ENCODE assay signal across 12 cellular contexts in genomic region chr11:41309716-41310115, GRCh38.
DNase-seq lines count a peak whose midpoint lies in the region; ATAC-seq and TF ChIP-seq lines count a peak whose summit lies in the region.
"Had no signal": no experiment of that assay in that cellular context is flagged by ENCODE, and none has a peak within 500 bp of the region (broad histone marks: within the 10 kb centered on the region; RNA-seq: fewer than 3 reads in every experiment).

No MANE protein-coding gene starts in this region.

- H3K4me3 Mint-ChIP-seq in Calu3 (ENCODE audit: low read depth, unreplicated experiment): no peak overlapping the region
- H3K4me3 Mint-ChIP-seq: stimulated activated naive CD8-positive, alpha-beta T cell treated with anti-CD3 and anti-CD28 coated beads, Interleukin-15, amount 100 ng/mL, for 72 hours had no signal

- no peak overlapping the region for H2AFZ ChIP-seq in OCI-LY3 (ENCODE audit: low read depth, low read length)

- no TSS peak for BruUV-seq in Calu3 (replicated peaks; lab: Mats Ljungman, UMichigan)

- CTCF ChIA-PET in Calu3 (lab: Charles Lee): no interaction called here

- no peaks in the 10 kb centered on the region for H3K36me3 Mint-ChIP-seq in Calu3 (ENCODE audit: insufficient read depth, unreplicated experiment)

- H3K27ac Mint-ChIP-seq in Calu3 (ENCODE audit: unreplicated experiment): no peak overlapping the region
- H3K27ac Mint-ChIP-seq: stimulated activated naive CD8-positive, alpha-beta T cell treated with anti-CD3 and anti-CD28 coated beads, Interleukin-15, amount 100 ng/mL, for 72 hours had no signal

- H3K36me3 ChIP-seq in OCI-LY3 (replicated peaks; ENCODE audit: low read depth, low read length): no peaks in the 10 kb centered on the region

- ATAC-seq in GM19351 (IDR thresholded peaks at IDR 0.05; ENCODE audit: unreplicated experiment): peak; percentile 16
- peak; percentile 26 for ATAC-seq in HG03064 (IDR thresholded peaks at IDR 0.05; ENCODE audit: low read depth, unreplicated experiment)
- ATAC-seq in Right ventricle myocardium inferior: no peak
- ATAC-seq: stimulated activated naive CD8-positive, alpha-beta T cell treated with anti-CD3 and anti-CD28 coated beads, Interleukin-15, amount 100 ng/mL, for 72 hours had no signal

- no peaks in the 10 kb centered on the region for H3K4me1 Mint-ChIP-seq in Calu3 (ENCODE audit: low read depth, unreplicated experiment)
- H3K4me1 Mint-ChIP-seq: stimulated activated naive CD8-positive, alpha-beta T cell treated with anti-CD3 and anti-CD28 coated beads, Interleukin-15, amount 100 ng/mL, for 72 hours had no signal

- no peaks in the 10 kb centered on the region for H3K9me3 ChIP-seq in OCI-LY3 (ENCODE audit: insufficient read depth, low read length)

- H4K20me1 ChIP-seq in OCI-LY3 (ENCODE audit: insufficient read depth, low read length): no peaks in the 10 kb centered on the region

- intact Hi-C loops in Calu3 (cut with micrococcal nuclease; ENCODE audit: unreplicated experiment) (no loop called here), Right ventricle myocardium inferior (cut with DNase I) (no loop called here)

- peak overlapping the region; percentile 74 for H3K4me2 ChIP-seq in OCI-LY3 (ENCODE audit: low read length)
- H3K4me2 ChIP-seq: smooth muscle cell had no signal

- peak overlapping the region; percentile 94 for H3K27ac ChIP-seq in OCI-LY3 (ENCODE audit: low read length)

- peaks cover 53% of the 10 kb centered on the region for H3K4me1 ChIP-seq in OCI-LY3 (ENCODE audit: low read length)

- H3K9me3 Mint-ChIP-seq in Calu3 (ENCODE audit: low read depth, unreplicated experiment): peaks cover 8% of the 10 kb centered on the region

- peak; percentile 17 for DNase-seq in ACHN
- DNase-seq in Calu3: no peak
- no peak for DNase-seq in Right ventricle myocardium inferior (ENCODE audit: missing footprints)
- DNase-seq in cerebellum (ENCODE audit: low spot score): no peak
- DNase-seq in ureter (ENCODE audit: low spot score): no peak
- DNase-seq: NCI-H345; stimulated activated naive CD8-positive, alpha-beta T cell treated with anti-CD3 and anti-CD28 coated beads, Interleukin-15, amount 100 ng/mL, for 72 hours; T1000 had no signal

- in situ Hi-C loops in ACHN (cut with HindIII; ENCODE audit: low pct_ligation_motif_present, low pct_unique_long_range_greater_than_20kb, low sequenced_read_pairs): no loop called here

- H3K27me3 Mint-ChIP-seq in Calu3 (ENCODE audit: unreplicated experiment): no peaks in the 10 kb centered on the region
- H3K27me3 Mint-ChIP-seq: stimulated activated naive CD8-positive, alpha-beta T cell treated with anti-CD3 and anti-CD28 coated beads, Interleukin-15, amount 100 ng/mL, for 72 hours had no signal

- H3K27me3 ChIP-seq in OCI-LY3 (ENCODE audit: low read depth, low read length): no peaks in the 10 kb centered on the region

- H3K9ac ChIP-seq in OCI-LY3 (ENCODE audit: low read length): peak overlapping the region; percentile 57

- no peaks in the 10 kb centered on the region for H3K79me2 ChIP-seq in OCI-LY3 (ENCODE audit: low read length)

- H3K4me3 ChIP-seq in OCI-LY3 (ENCODE audit: low read length): peak overlapping the region; percentile 65
- H3K4me3 ChIP-seq: smooth muscle cell had no signal

- TF ChIP-seq CTCF in OCI-LY3 (IDR thresholded peaks at IDR 0.05; ENCODE audit: low read depth, low read length): peak; percentile 85
- no peak for TF ChIP-seq CTCF in Calu3 (IDR thresholded peaks at IDR 0.05; ENCODE audit: unreplicated experiment)
